ENCODE assay signal across 13 cellular contexts in the genomic region with DNA sequence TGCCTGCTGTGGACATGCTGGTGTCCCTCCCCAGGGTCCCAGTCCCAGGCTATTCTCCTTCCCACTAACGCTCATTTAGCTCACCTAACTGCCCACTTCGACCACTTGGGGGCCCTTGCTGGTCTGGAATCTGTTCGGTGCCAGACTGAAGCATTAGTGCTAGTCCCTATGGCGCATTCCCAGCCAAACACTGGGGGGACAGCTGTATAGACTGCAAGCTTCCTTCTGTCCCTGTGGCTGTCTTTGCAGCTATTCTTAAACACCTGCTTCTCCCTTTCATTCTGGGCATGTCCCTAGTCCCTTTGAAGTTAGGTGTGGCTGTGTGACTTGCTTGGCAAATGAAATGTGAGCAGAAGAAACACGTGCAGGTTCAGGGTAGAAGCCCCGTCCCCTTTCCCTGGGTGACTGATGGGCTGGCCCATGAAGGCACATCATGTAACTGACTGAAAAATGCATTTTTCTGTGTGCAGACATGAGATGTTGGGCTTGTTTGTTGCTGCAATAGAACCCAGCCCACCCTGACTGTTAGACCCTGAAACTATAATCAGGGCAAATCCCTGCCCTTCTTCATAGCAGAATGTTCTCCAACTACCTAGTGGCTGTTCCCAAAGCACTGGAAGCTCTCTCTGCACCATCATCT.
DNase-seq lines count a peak whose midpoint lies in the region; ATAC-seq and TF ChIP-seq lines count a peak whose summit lies in the region.
"Had no signal": no experiment of that assay in that cellular context is flagged by ENCODE, and none has a peak within 500 bp of the region (broad histone marks: within the 10 kb centered on the region; RNA-seq: fewer than 3 reads in every experiment).

No MANE protein-coding gene starts in this region.

- ATAC-seq in HG02884 (IDR thresholded peaks at IDR 0.05; ENCODE audit: unreplicated experiment), result no peak
- ATAC-seq in activated T-helper 17 cell treated with anti-CD3 and anti-CD28 coated beads, Interleukin-2, amount 50 U/mL, for 72 hours (replicated peaks), result no peak
- ATAC-seq: effector memory CD8-positive, alpha-beta T cell; stimulated activated naive CD8-positive, alpha-beta T cell treated with anti-CD3 and anti-CD28 coated beads, Interleukin-15, Interleukin-2, amounts not matched to agents 100 U/mL and 50 U/mL, for 24 hours; T-helper 17 cell had no signal

- no peaks in the 10 kb centered on the region for H3K36me3 Mint-ChIP-seq in type B pancreatic cell
- no peaks in the 10 kb centered on the region for H3K36me3 Mint-ChIP-seq in activated T-helper 17 cell treated with anti-CD3 and anti-CD28 coated beads, Interleukin-2, amount 50 U/mL, for 72 hours (ENCODE audit: low read depth)
- H3K36me3 Mint-ChIP-seq: activated CD4-positive, alpha-beta memory T cell treated with anti-CD3 and anti-CD28 coated beads for 36 hours had no signal

- no peak for TF ChIP-seq POLR2A in breast epithelium (IDR thresholded peaks at IDR 0.05)

- peak; percentile 28 to 33 for DNase-seq in T47D (ENCODE audit: low read depth in 1 of 2, low spot score in 1 of 2)
- no peak for DNase-seq in breast epithelium (ENCODE audit: low spot score in 2 of 2)
- peak; percentile 32 for DNase-seq in HEK293T (ENCODE audit: extremely low spot score)
- DNase-seq in brain microvascular endothelial cell, result no peak
- no peak for DNase-seq in type B pancreatic cell (ENCODE audit: extremely low spot score, unreplicated experiment)
- DNase-seq in activated T-cell treated with anti-CD3 and anti-CD28 coated beads for 4 hours, result no peak
- DNase-seq: activated CD4-positive, alpha-beta memory T cell treated with anti-CD3 and anti-CD28 coated beads for 36 hours; activated gamma-delta T cell; effector memory CD8-positive, alpha-beta T cell; stimulated activated naive CD8-positive, alpha-beta T cell treated with anti-CD3 and anti-CD28 coated beads, Interleukin-15, Interleukin-2, amounts not matched to agents 100 U/mL and 50 U/mL, for 24 hours; T-helper 17 cell had no signal

- intact Hi-C loops in breast epithelium (cut with DNase I; ENCODE audit: low total_unique reads), result no loop called here

- H3K9me3 ChIP-seq in breast epithelium, result peaks cover 11 to 21% of the 10 kb centered on the region in 2 donors

- CTCF ChIA-PET in HEK293T (lab: Yijun Ruan, JAX), result no interaction called here

- no peak overlapping the region for H3K27ac Mint-ChIP-seq in type B pancreatic cell
- H3K27ac Mint-ChIP-seq in activated T-helper 17 cell treated with anti-CD3 and anti-CD28 coated beads, Interleukin-2, amount 50 U/mL, for 72 hours, result no peak overlapping the region
- H3K27ac Mint-ChIP-seq: activated CD4-positive, alpha-beta memory T cell treated with anti-CD3 and anti-CD28 coated beads for 36 hours; effector memory CD8-positive, alpha-beta T cell; T-helper 17 cell had no signal

- H3K27ac ChIP-seq in breast epithelium (no peak overlapping the region), brain microvascular endothelial cell (no peak overlapping the region)

- in situ Hi-C loops in T47D (cut with HindIII; ENCODE audit: low pct_unique_long_range_greater_than_20kb, low sequenced_read_pairs) (no loop called here), brain microvascular endothelial cell (cut with HindIII; ENCODE audit: low pct_ligation_motif_present, low sequenced_read_pairs) (no loop called here)

- H3K27me3 ChIP-seq in breast epithelium (peaks cover 0 to 28% of the 10 kb centered on the region in 2 donors), brain microvascular endothelial cell (replicated peaks) (no peaks in the 10 kb centered on the region)

- H3K4me3 Mint-ChIP-seq in type B pancreatic cell, result no peak overlapping the region
- H3K4me3 Mint-ChIP-seq in activated T-helper 17 cell treated with anti-CD3 and anti-CD28 coated beads, Interleukin-2, amount 50 U/mL, for 72 hours, result no peak overlapping the region
- H3K4me3 Mint-ChIP-seq: activated CD4-positive, alpha-beta memory T cell treated with anti-CD3 and anti-CD28 coated beads for 36 hours; effector memory CD8-positive, alpha-beta T cell; T-helper 17 cell had no signal

- POLR2A ChIA-PET in HEK293T (lab: Yijun Ruan, JAX), result no interaction called here

- H3K27me3 Mint-ChIP-seq in type B pancreatic cell, result peaks cover 81% of the 10 kb centered on the region
- peaks cover 39% of the 10 kb centered on the region for H3K27me3 Mint-ChIP-seq in activated T-helper 17 cell treated with anti-CD3 and anti-CD28 coated beads, Interleukin-2, amount 50 U/mL, for 72 hours

- no peak overlapping the region for H3K4me3 ChIP-seq in breast epithelium
- H3K4me3 ChIP-seq in brain microvascular endothelial cell (ENCODE audit: low read depth, low read length), result no peak overlapping the region

- no peaks in the 10 kb centered on the region for H3K4me1 ChIP-seq in breast epithelium

- TF ChIP-seq CTCF in breast epithelium (IDR thresholded peaks at IDR 0.05) (no peak), brain microvascular endothelial cell (IDR thresholded peaks at IDR 0.05; ENCODE audit: low read depth, low read length, missing control alignments) (peak; percentile 15), type B pancreatic cell (conservative IDR thresholded peaks at IDR 0.05) (peak; percentile 27)

- H3K9me3 Mint-ChIP-seq in type B pancreatic cell, result no peaks in the 10 kb centered on the region
- no peaks in the 10 kb centered on the region for H3K9me3 Mint-ChIP-seq in activated T-helper 17 cell treated with anti-CD3 and anti-CD28 coated beads, Interleukin-2, amount 50 U/mL, for 72 hours
- H3K9me3 Mint-ChIP-seq: activated CD4-positive, alpha-beta memory T cell treated with anti-CD3 and anti-CD28 coated beads for 36 hours; effector memory CD8-positive, alpha-beta T cell had no signal

- no peaks in the 10 kb centered on the region for H3K4me1 Mint-ChIP-seq in type B pancreatic cell (ENCODE audit: unreplicated experiment)
- H3K4me1 Mint-ChIP-seq in activated T-helper 17 cell treated with anti-CD3 and anti-CD28 coated beads, Interleukin-2, amount 50 U/mL, for 72 hours, result no peaks in the 10 kb centered on the region

- H3K36me3 ChIP-seq in breast epithelium (no peaks in the 10 kb centered on the region), brain microvascular endothelial cell (replicated peaks) (no peaks in the 10 kb centered on the region)

TF ChIP-seq in HEK293T, 16 proteins besides CTCF, POLR2A, EP300 and RAD21:
- TF ChIP-seq TARDBP (IDR thresholded peaks at IDR 0.05), result no peak
- TF ChIP-seq ARNT (IDR thresholded peaks at IDR 0.05), result no peak
- TF ChIP-seq FOXK2 (IDR thresholded peaks at IDR 0.05), result no peak
- TF ChIP-seq NFRKB (IDR thresholded peaks at IDR 0.05), result no peak
- TF ChIP-seq L3MBTL2 (conservative IDR thresholded peaks at IDR 0.05), result no peak
- TF ChIP-seq BHLHE40 (IDR thresholded peaks at IDR 0.05; ENCODE audit: borderline replicate concordance), result no peak
- no peak for TF ChIP-seq CTBP1 (IDR thresholded peaks at IDR 0.05; ENCODE audit: borderline replicate concordance)
- no peak for TF ChIP-seq ZNF384 (IDR thresholded peaks at IDR 0.05)
- no peak for TF ChIP-seq ELF4 (IDR thresholded peaks at IDR 0.05)
- no peak for TF ChIP-seq SP1 (IDR thresholded peaks at IDR 0.05)
- TF ChIP-seq, protein P1, sequence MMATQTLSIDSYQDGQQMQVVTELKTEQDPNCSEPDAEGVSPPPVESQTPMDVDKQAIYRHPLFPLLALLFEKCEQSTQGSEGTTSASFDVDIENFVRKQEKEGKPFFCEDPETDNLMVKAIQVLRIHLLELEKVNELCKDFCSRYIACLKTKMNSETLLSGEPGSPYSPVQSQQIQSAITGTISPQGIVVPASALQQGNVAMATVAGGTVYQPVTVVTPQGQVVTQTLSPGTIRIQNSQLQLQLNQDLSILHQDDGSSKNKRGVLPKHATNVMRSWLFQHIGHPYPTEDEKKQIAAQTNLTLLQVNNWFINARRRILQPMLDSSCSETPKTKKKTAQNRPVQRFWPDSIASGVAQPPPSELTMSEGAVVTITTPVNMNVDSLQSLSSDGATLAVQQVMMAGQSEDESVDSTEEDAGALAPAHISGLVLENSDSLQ (IDR thresholded peaks at IDR 0.05), result no peak
- TF ChIP-seq FOXA1 (IDR thresholded peaks at IDR 0.05), result no peak
- no peak for TF ChIP-seq HDGF (IDR thresholded peaks at IDR 0.05; ENCODE audit: borderline replicate concordance)
- no peak for TF ChIP-seq SUZ12 (IDR thresholded peaks at IDR 0.05)
- TF ChIP-seq FOXM1 (IDR thresholded peaks at IDR 0.05; ENCODE audit: borderline replicate concordance), result no peak
- no peak for TF ChIP-seq LEF1 (IDR thresholded peaks at IDR 0.05; ENCODE audit: borderline replicate concordance)

Comparison
In these comparisons a context has a peak if more than half of its experiments do, and no peak if none do; other contexts are left out.
1. DNase-seq: peak in T47D (2 of 2) and HEK293T (single experiment); none in breast epithelium (0 of 2), brain microvascular endothelial cell (single experiment), type B pancreatic cell (single experiment) and activated T-cell treated with anti-CD3 and anti-CD28 coated beads for 4 hours (single experiment).
2. CTCF ChIP-seq: peak in brain microvascular endothelial cell (single experiment) and type B pancreatic cell (single experiment); none in breast epithelium (0 of 3).